Comparison of ENCODE assay signal across 22 cellular contexts in the genomic region with DNA sequence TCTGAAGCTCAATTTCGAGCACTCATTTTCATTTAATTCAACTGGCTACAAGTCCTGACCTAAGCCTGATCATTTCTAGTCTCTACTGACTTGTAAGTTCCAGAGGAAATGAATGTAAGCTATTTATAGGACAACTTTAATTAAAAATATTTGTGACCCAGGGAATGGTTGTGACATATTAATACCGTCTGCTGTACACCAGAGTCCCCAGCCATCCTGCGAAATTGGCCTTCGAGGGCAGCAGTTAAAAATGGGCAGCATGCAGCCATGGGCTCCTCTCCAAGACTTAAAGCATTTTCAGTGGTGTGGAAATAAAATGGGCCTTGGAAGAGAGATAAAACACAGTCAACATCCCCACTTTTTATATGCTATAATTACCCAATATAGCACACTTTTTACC. TPM values are rescaled to one million over a fixed set of nuclear protein-coding genes. Genes with fewer than 3 reads are reported as not detected.
"Had no signal": no experiment of that assay in that cellular context is flagged by ENCODE, and none has a peak within 500 bp of the region (broad histone marks: within the 10 kb centered on the region; RNA-seq: fewer than 3 reads in every experiment).

No MANE protein-coding gene starts in this region.

- DNase-seq: Kasumi-1, MM.1S, NCI-H1092 treated with DMSO at 0.1 percent for 48 hours, NCI-H1436, NCI-H187, NCI-H2029, NCI-H2081 treated with DMSO at 0.1 percent for 48 hours, NCI-H2171, NCI-H226, NCI-H510A, NCI-H524 treated with DMSO at 0.1 percent for 48 hours, NCI-H69, NCI-H774, SHP77 treated with DMSO at 0.1 percent for 48 hours, SJCRH30 had no signal

- ATAC-seq: K562, SK-N-SH treated with all-trans-retinoic acid at 6 μM for 48 hours had no signal

- H3K4me3 ChIP-seq: K562, SJCRH30 had no signal

- H3K27ac ChIP-seq: HL-60, KMS-11, RWPE1, SJCRH30 had no signal

- H3K9me3 ChIP-seq: SJCRH30 had no signal

- H3K4me1 ChIP-seq: SJCRH30 had no signal

- H3K4me2 ChIP-seq: KMS-11 had no signal

- H3K27me3 ChIP-seq: SJCRH30 had no signal

- H3K9ac ChIP-seq: KMS-11 had no signal

RNA-seq across cellular contexts. Expression of a gene that starts 30.7 kb away (rescaled TPM):
- total RNA-seq: K562, M059J had no signal
- polyA plus RNA-seq: IgD-negative memory B cell, K562 had no signal
